18 cellular contexts compared by ENCODE assay signal in the genomic region with DNA sequence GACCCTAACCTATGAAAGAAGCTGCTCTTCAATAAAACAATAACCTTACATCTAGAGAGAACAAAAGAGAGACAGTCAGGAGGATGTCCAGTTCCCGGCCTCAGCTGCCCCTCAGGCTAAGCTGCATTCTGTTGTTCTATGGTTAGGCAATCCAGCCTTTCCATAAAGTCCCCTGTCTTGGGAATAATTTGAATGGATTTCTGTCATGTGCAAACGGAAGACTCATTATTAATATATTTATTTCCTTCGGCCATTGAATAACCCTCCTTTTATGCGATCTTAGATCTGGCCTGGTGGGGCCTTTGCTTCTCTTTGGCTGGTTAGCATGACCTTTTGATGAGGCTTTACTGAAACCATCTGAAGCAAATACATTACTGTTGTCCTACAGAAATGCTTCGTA.
"Had no signal": no experiment of that assay in that cellular context is flagged by ENCODE, and none has a peak within 500 bp of the region (broad histone marks: within the 10 kb centered on the region; RNA-seq: fewer than 3 reads in every experiment).

No MANE protein-coding gene starts in this region.

- H3K36me3 ChIP-seq: suprapubic skin had no signal

- H3K4me3 Mint-ChIP-seq: activated CD4-positive, alpha-beta T cell treated with anti-CD3 and anti-CD28 coated beads, Interleukin-2, amount 10 ng/mL, durations not matched to agents 7 days and 5 days; brain; central memory CD8-positive, alpha-beta T cell; dendritic cell treated with granulocyte-macrophage colony-stimulating factor and Interleukin-4, amounts not matched to agents 40 ng/mL and 50 ng/mL, for 4 days; nephron had no signal

- DNase-seq: activated CD4-positive, alpha-beta T cell treated with anti-CD3 and anti-CD28 coated beads, Interleukin-2, amount 10 ng/mL, durations not matched to agents 7 days and 5 days; activated CD4-positive, CD25-positive, alpha-beta regulatory T cell; activated naive CD4-positive, alpha-beta T cell treated with anti-CD3 and anti-CD28 coated beads, Interleukin-2, amount 50 U/mL, for 16 hours; activated T-cell treated with anti-CD3 and anti-CD28 coated beads for 4 hours; glutamatergic neuron; left colon; occipital lobe; stimulated activated CD4-positive, alpha-beta T cell treated with anti-CD3 and anti-CD28 coated beads, Interleukin-2, amount 100 ng/mL, for 48 hours; stimulated activated naive CD4-positive, alpha-beta T cell treated with Interleukin-2 at 50 U/mL for 16 hours; T-helper 2 cell had no signal

- H3K9me3 Mint-ChIP-seq: activated CD4-positive, alpha-beta T cell treated with anti-CD3 and anti-CD28 coated beads, Interleukin-2, amount 10 ng/mL, durations not matched to agents 7 days and 5 days; activated T-helper 2 cell treated with anti-CD3 and anti-CD28 coated beads, Interferon-gamma antibody, Interleukin-2, Interleukin-4, amounts not matched to agents 10 μg/mL and 5 μg/mL and 100 μg/mL, durations not matched to agents 14 hours and 24 hours and 36 hours; dendritic cell treated with granulocyte-macrophage colony-stimulating factor and Interleukin-4, amounts not matched to agents 40 ng/mL and 50 ng/mL, for 4 days; nephron had no signal

- H3K27me3 ChIP-seq: suprapubic skin, upper lobe of left lung had no signal

- H3K4me1 Mint-ChIP-seq: central memory CD8-positive, alpha-beta T cell; nephron had no signal

- H3K27ac Mint-ChIP-seq: activated CD4-positive, alpha-beta T cell treated with anti-CD3 and anti-CD28 coated beads, Interleukin-2, amount 10 ng/mL, durations not matched to agents 7 days and 5 days; activated T-helper 2 cell treated with anti-CD3 and anti-CD28 coated beads, Interferon-gamma antibody, Interleukin-2, Interleukin-4, amounts not matched to agents 10 μg/mL and 5 μg/mL and 100 μg/mL, durations not matched to agents 14 hours and 24 hours and 36 hours; dendritic cell treated with granulocyte-macrophage colony-stimulating factor and Interleukin-4, amounts not matched to agents 40 ng/mL and 50 ng/mL, for 4 days had no signal

- H3K9me3 ChIP-seq: suprapubic skin, upper lobe of left lung had no signal

- H3K27me3 Mint-ChIP-seq: activated CD4-positive, alpha-beta T cell treated with anti-CD3 and anti-CD28 coated beads, Interleukin-2, amount 10 ng/mL, durations not matched to agents 7 days and 5 days; central memory CD8-positive, alpha-beta T cell; dendritic cell treated with granulocyte-macrophage colony-stimulating factor and Interleukin-4, amounts not matched to agents 40 ng/mL and 50 ng/mL, for 4 days had no signal

- H3K27ac ChIP-seq: suprapubic skin, upper lobe of left lung had no signal

- H3K4me3 ChIP-seq: lung, suprapubic skin, upper lobe of left lung had no signal
